In the genomic region with DNA sequence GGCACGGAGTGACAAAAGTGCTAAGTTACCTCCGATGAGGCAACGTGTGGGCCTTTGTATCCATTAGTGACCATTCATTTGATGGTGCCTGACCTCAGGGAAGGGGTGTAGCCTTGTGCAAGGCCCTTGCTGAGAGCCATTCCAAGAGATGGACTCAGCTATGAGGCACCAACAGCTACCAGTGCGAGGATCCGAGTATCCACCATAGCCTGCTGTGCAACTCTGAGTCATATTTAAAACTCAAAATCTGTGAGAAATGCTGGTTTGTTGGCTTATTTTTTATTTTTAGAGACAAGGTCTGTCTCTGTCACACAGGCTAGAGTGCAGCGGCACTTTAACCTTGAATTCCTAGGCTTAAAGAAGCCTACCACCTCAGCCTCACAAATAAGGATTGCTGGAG, we compare ENCODE assay signal across 23 cellular contexts. TPM values are rescaled to one million over a fixed set of nuclear protein-coding genes. Genes with fewer than 3 reads are reported as not detected.
DNase-seq lines count a peak whose midpoint lies in the region; ATAC-seq, FAIRE-seq and TF ChIP-seq lines count a peak whose summit lies in the region.
"Had no signal": no experiment of that assay in that cellular context is flagged by ENCODE, and none has a peak within 500 bp of the region (broad histone marks: within the 10 kb centered on the region; RNA-seq: fewer than 3 reads in every experiment).

No MANE protein-coding gene starts in this region.

- H2BK20ac ChIP-seq in IMR-90 (ENCODE audit: low read depth, low read length): no peak overlapping the region

- H3K4ac ChIP-seq in IMR-90 (ENCODE audit: low read depth, low read length): no peak overlapping the region

- TF ChIP-seq EP300 in K562 (IDR thresholded peaks at IDR 0.05; ENCODE audit: low read length): no peak

- H3K79me2 ChIP-seq in K562 (ENCODE audit: control insufficient read depth, insufficient read depth, low read length) (no peaks in the 10 kb centered on the region), osteoblast (ENCODE audit: insufficient read depth, low read length) (no peaks in the 10 kb centered on the region)

- H3K36me3 ChIP-seq in IMR-90 (ENCODE audit: control insufficient read depth, insufficient read depth, low read length): no peaks in the 10 kb centered on the region
- no peaks in the 10 kb centered on the region for H3K36me3 ChIP-seq in K562 (ENCODE audit: control insufficient read depth, insufficient read depth, low read length)
- H3K36me3 ChIP-seq in osteoblast (ENCODE audit: insufficient read depth, low read length): no peaks in the 10 kb centered on the region
- H3K36me3 ChIP-seq: cardiac muscle cell, HAP-1, heart right ventricle had no signal

- DNase-seq in activated CD4-positive, alpha-beta T cell treated with anti-CD3 and anti-CD28 coated beads, Interleukin-2, amount 10 ng/mL, durations not matched to agents 7 days and 5 days: no peak
- no peak for DNase-seq in activated CD4-positive, alpha-beta T cell treated with anti-CD3 and anti-CD28 coated beads, Interleukin-2, amount 50 U/mL, for 1 hour
- DNase-seq in IMR-90 (peak; percentile 15), K562 (ENCODE audit: extremely low read depth in 1 of 4, low spot score in 3 of 4) (no peak), osteoblast (ENCODE audit: insufficient read length, low spot score, missing footprints) (peak; percentile 27), NCI-H1105 (lab: John Stamatoyannopoulos, UW) (no peak)
- DNase-seq: 8988T; activated naive CD4-positive, alpha-beta T cell; DMS53; heart right ventricle; mammary epithelial cell; MM.1S; natural killer cell; NCI-H1930; NCI-H446; SHP77; stimulated activated naive CD8-positive, alpha-beta T cell treated with anti-CD3 and anti-CD28 coated beads, Interleukin-15, Interleukin-2, amounts not matched to agents 100 U/mL and 50 U/mL, for 24 hours had no signal

- H3K27ac ChIP-seq in IMR-90 (ENCODE audit: insufficient read depth, low read length) (no peak overlapping the region), K562 (ENCODE audit: extremely low read depth, low read depth, low read length) (no peak overlapping the region), osteoblast (ENCODE audit: low read depth, low read length) (no peak overlapping the region)
- H3K27ac ChIP-seq: C4-2B had no signal

- H4K91ac ChIP-seq in IMR-90 (ENCODE audit: insufficient read depth, low read depth, low read length): no peak overlapping the region

- dilution Hi-C loops in IMR-90 (cut with HindIII; ENCODE audit: low sequenced_read_pairs, unreplicated experiment): no loop called here

- H3K4me3 ChIP-seq in IMR-90 (ENCODE audit: insufficient read depth, low read depth, low read length) (no peak overlapping the region), K562 (no peak overlapping the region), osteoblast (ENCODE audit: insufficient read depth, low read length) (no peak overlapping the region)
- H3K4me3 ChIP-seq: cardiac muscle cell, HAP-1, heart right ventricle had no signal

- H2BK5ac ChIP-seq in IMR-90 (ENCODE audit: low read depth, low read length, poor library complexity, severe bottlenecking): no peak overlapping the region

- H4K20me1 ChIP-seq in IMR-90 (ENCODE audit: insufficient read depth, low read length): no peaks in the 10 kb centered on the region
- H4K20me1 ChIP-seq in K562 (replicated peaks; ENCODE audit: control insufficient read depth, insufficient read depth, low read length): no peaks in the 10 kb centered on the region
- H4K20me1 ChIP-seq in osteoblast (ENCODE audit: insufficient read depth, low read length): no peaks in the 10 kb centered on the region

- WGBS in IMR-90 (ENCODE audit: extremely low coverage in 2 of 2, insufficient read length in 1 of 2), 2 experiments: 95% methylated on average over 3 of the region's 6 CpGs; no CpG with 5 or more reads in 1 of the 2 experiments
- WGBS in K562 (ENCODE audit: insufficient coverage, low coverage, missing lambda C conversion rate): 58% methylated on average over 6 of the region's 6 CpGs

- no peak overlapping the region for H3K9ac ChIP-seq in IMR-90 (ENCODE audit: low read depth, low read length)
- no peak overlapping the region for H3K9ac ChIP-seq in K562 (ENCODE audit: insufficient read depth in 1 of 2, low read depth in 2 of 2, low read length in 2 of 2)

- CTCF ChIA-PET in activated CD4-positive, alpha-beta T cell treated with anti-CD3 and anti-CD28 coated beads, Interleukin-2, amount 10 ng/mL, durations not matched to agents 7 days and 5 days (lab: Charles Lee): interaction anchor here (0.8 to 4.8 kb wide), 10 partner anchors 11 to 59 kb away, joined by 3 to 31 read pairs (median 3); a partner anchor contains a TSS
- CTCF ChIA-PET in IMR-90 (lab: Yijun Ruan, JAX) (interaction anchor here (2.1 kb wide), 1 partner anchor 24 kb away, joined by 8 read pairs; no protein-coding TSS in a partner anchor), K562 (lab: Yijun Ruan, JAX; ENCODE audit: low intra/inter-chr PET ratio) (no interaction called here)

- no peak overlapping the region for H2BK120ac ChIP-seq in IMR-90 (ENCODE audit: low read depth, low read length)

- no peak overlapping the region for H2AK9ac ChIP-seq in IMR-90 (replicated peaks; ENCODE audit: low read depth, low read length, poor library complexity)

- no peak for FAIRE-seq in K562 (lab: Jason Lieb, UNC)
- FAIRE-seq: HTR-8/SVneo had no signal

- H3K79me1 ChIP-seq in IMR-90 (ENCODE audit: low read depth in 1 of 2, low read length in 2 of 2): no peaks in the 10 kb centered on the region

- no peak for ATAC-seq in IMR-90 (ENCODE audit: low read depth)
- ATAC-seq in K562: no peak
- no peak for ATAC-seq in HG02840 (IDR thresholded peaks at IDR 0.05; ENCODE audit: low FRiP score, unreplicated experiment)
- no peak for ATAC-seq in GM18868 (IDR thresholded peaks at IDR 0.05; ENCODE audit: unreplicated experiment)
- ATAC-seq: natural killer cell; stimulated activated naive CD8-positive, alpha-beta T cell treated with anti-CD3 and anti-CD28 coated beads, Interleukin-15, Interleukin-2, amounts not matched to agents 100 U/mL and 50 U/mL, for 24 hours had no signal

- no peak overlapping the region for H4K8ac ChIP-seq in IMR-90 (ENCODE audit: low read depth in 2 of 2, low read length in 2 of 2)

- H3K27me3 ChIP-seq in IMR-90 (ENCODE audit: control insufficient read depth, insufficient read depth, low read length) (peaks cover 1% of the 10 kb centered on the region), K562 (ENCODE audit: control insufficient read depth in 2 of 2, insufficient read depth in 2 of 2, low read length in 2 of 2) (no peaks in the 10 kb centered on the region), osteoblast (ENCODE audit: insufficient read depth, low read length) (no peaks in the 10 kb centered on the region)
- H3K27me3 ChIP-seq: cardiac muscle cell, heart right ventricle had no signal

- no peak overlapping the region for H3K4me3 Mint-ChIP-seq in activated CD4-positive, alpha-beta T cell treated with anti-CD3 and anti-CD28 coated beads, Interleukin-2, amount 10 ng/mL, durations not matched to agents 7 days and 5 days
- H3K4me3 Mint-ChIP-seq: natural killer cell had no signal

- H2AK5ac ChIP-seq in IMR-90 (ENCODE audit: low read depth, low read length): no peak overlapping the region

- H3K4me1 ChIP-seq in IMR-90 (ENCODE audit: control insufficient read depth, insufficient read depth, low read length) (no peaks in the 10 kb centered on the region), K562 (replicated peaks in 1 of 2; ENCODE audit: control insufficient read depth in 2 of 2, insufficient read depth in 2 of 2, low read length in 2 of 2) (peaks cover 2% of the 10 kb centered on the region in 2 experiments; a peak in 2 of 5 replicates), osteoblast (ENCODE audit: insufficient read depth, low read length) (peaks cover 12% of the 10 kb centered on the region)
- H3K4me1 ChIP-seq: HAP-1 had no signal

- in situ Hi-C loops in IMR-90 (cut with MboI; ENCODE audit: low sequenced_read_pairs): no loop called here
- in situ Hi-C loops in K562 (cut with MboI): no loop called here

- no peak overlapping the region for H3K14ac ChIP-seq in IMR-90 (replicated peaks; ENCODE audit: low read depth, low read length)

- H2AFZ ChIP-seq in IMR-90 (replicated peaks; ENCODE audit: low read length, poor library complexity) (no peak overlapping the region), K562 (ENCODE audit: low read depth, low read length) (peak overlapping the region; percentile 30; the same call in 1 of the 2 replicates), osteoblast (ENCODE audit: low read length) (no peak overlapping the region)

- H4K5ac ChIP-seq in IMR-90 (ENCODE audit: low read depth, low read length): no peak overlapping the region

- intact Hi-C loops in IMR-90 (cut with micrococcal nuclease): loop anchor here (10.0 kb wide), 1 partner anchor 63 kb away; a partner anchor contains a TSS
- intact Hi-C loops in K562 (cut with micrococcal nuclease): no loop called here

- peaks cover 64% of the 10 kb centered on the region for H3K4me1 Mint-ChIP-seq in activated CD4-positive, alpha-beta T cell treated with anti-CD3 and anti-CD28 coated beads, Interleukin-2, amount 10 ng/mL, durations not matched to agents 7 days and 5 days

- TF ChIP-seq RAD21 in IMR-90 (IDR thresholded peaks at IDR 0.05; ENCODE audit: low read length) (no peak), K562 (CRISPR knock-in tag; conservative IDR thresholded peaks at IDR 0.05 in 1 of 2, IDR thresholded peaks at IDR 0.05 in 1 of 2) (no peak)

- H3K18ac ChIP-seq in IMR-90 (ENCODE audit: low read depth, low read length): no peak overlapping the region

- peaks cover 28% of the 10 kb centered on the region for H3K36me3 Mint-ChIP-seq in activated CD4-positive, alpha-beta T cell treated with anti-CD3 and anti-CD28 coated beads, Interleukin-2, amount 10 ng/mL, durations not matched to agents 7 days and 5 days (ENCODE audit: low read depth)
- H3K36me3 Mint-ChIP-seq: natural killer cell had no signal

- no peak overlapping the region for H2BK15ac ChIP-seq in IMR-90 (ENCODE audit: low read depth, low read length)

- H3K56ac ChIP-seq in IMR-90 (ENCODE audit: extremely low read depth, insufficient read depth, low read length): no peak overlapping the region

- H3K27me3 Mint-ChIP-seq in activated CD4-positive, alpha-beta T cell treated with anti-CD3 and anti-CD28 coated beads, Interleukin-2, amount 10 ng/mL, durations not matched to agents 7 days and 5 days: no peaks in the 10 kb centered on the region

- no peak overlapping the region for H3K4me2 ChIP-seq in IMR-90 (ENCODE audit: low read depth, low read length)
- H3K4me2 ChIP-seq in K562 (ENCODE audit: insufficient read depth, low read length): no peak overlapping the region
- no peak overlapping the region for H3K4me2 ChIP-seq in osteoblast (ENCODE audit: insufficient read depth, low read length)

- H3K9me1 ChIP-seq in IMR-90 (ENCODE audit: insufficient read depth, low read length) (no peaks in the 10 kb centered on the region), K562 (ENCODE audit: control insufficient read depth, insufficient read depth, low read length) (no peaks in the 10 kb centered on the region)

- no peaks in the 10 kb centered on the region for H3K9me3 ChIP-seq in IMR-90 (ENCODE audit: control insufficient read depth, insufficient read depth, low read length)
- H3K9me3 ChIP-seq in K562 (replicated peaks; ENCODE audit: control insufficient read depth, insufficient read depth, low read depth, low read length): peaks cover 2% of the 10 kb centered on the region; the same call in 1 of the 2 replicates
- H3K9me3 ChIP-seq in osteoblast (ENCODE audit: low read depth, low read length): no peaks in the 10 kb centered on the region
- H3K9me3 ChIP-seq: HAP-1, heart right ventricle had no signal

- no peak overlapping the region for H3K23ac ChIP-seq in IMR-90 (ENCODE audit: low read depth, low read length)

- peak overlapping the region; percentile 20 for H3K27ac Mint-ChIP-seq in activated CD4-positive, alpha-beta T cell treated with anti-CD3 and anti-CD28 coated beads, Interleukin-2, amount 10 ng/mL, durations not matched to agents 7 days and 5 days

- TF ChIP-seq CTCF in IMR-90 (conservative IDR thresholded peaks at IDR 0.05; ENCODE audit: low read depth, low read length) (no peak), K562 (IDR thresholded peaks at IDR 0.05 in 2 of 3, conservative IDR thresholded peaks at IDR 0.05 in 1 of 3; ENCODE audit: insufficient read depth in 2 of 3, low read depth in 1 of 3, low read length in 3 of 3) (no peak), osteoblast (IDR thresholded peaks at IDR 0.05; ENCODE audit: extremely low read depth, low read depth, low read length) (no peak)

- POLR2A ChIA-PET in activated CD4-positive, alpha-beta T cell treated with anti-CD3 and anti-CD28 coated beads, Interleukin-2, amount 10 ng/mL, durations not matched to agents 7 days and 5 days (lab: Charles Lee): no interaction called here
- POLR2A ChIA-PET in IMR-90 (lab: Charles Lee; ENCODE audit: unreplicated experiment) (no interaction called here), K562 (lab: Yijun Ruan, JAX) (interaction anchor here (1.8 kb wide), 1 partner anchor 11 kb away, joined by 5 read pairs; no protein-coding TSS in a partner anchor)

- BruUV-seq in IMR-90 (replicated peaks; lab: Mats Ljungman, UMichigan): no TSS peak
- no TSS peak for BruUV-seq in K562 (replicated peaks; lab: Mats Ljungman, UMichigan)

- peaks cover 14% of the 10 kb centered on the region for H3K9me3 Mint-ChIP-seq in activated CD4-positive, alpha-beta T cell treated with anti-CD3 and anti-CD28 coated beads, Interleukin-2, amount 10 ng/mL, durations not matched to agents 7 days and 5 days
- H3K9me3 Mint-ChIP-seq: natural killer cell had no signal

- TF ChIP-seq POLR2A in IMR-90 (IDR thresholded peaks at IDR 0.05; ENCODE audit: low read depth, low read length) (no peak), K562 (conservative IDR thresholded peaks at IDR 0.05) (no peak)

RNA-seq across cellular contexts. Expression of a gene that starts 25.1 kb away (rescaled TPM):
- total RNA-seq in activated CD4-positive, alpha-beta T cell treated with anti-CD3 and anti-CD28 coated beads, Interleukin-2, amount 10 ng/mL, durations not matched to agents 7 days and 5 days: 100 to 1,000 TPM; 162 to 170 TPM
- total RNA-seq in IMR-90 (2012; rRNA removed) (38.3 and 42.8 TPM in 2 replicates), K562 (2014; rRNA removed) (21.4 and 24.7 TPM in 2 replicates), K562 (2014; rRNA removed; fragmentation: Illumina TruSeq; extraction: Trizol) (32.5 and 33.3 TPM in 2 replicates), K562 (2015; rRNA removed; fragmentation: Illumina TruSeq; extraction: Trizol) (32.0 and 37.2 TPM in 2 replicates), K562 (2021) (59.1 and 73.9 TPM in 2 replicates), osteoblast (110 and 127 TPM in 2 replicates)
- polyA plus RNA-seq in IMR-90 (2012; rRNA removed) (28.3 and 36.9 TPM in 2 replicates), K562 (2011; rRNA removed) (30.8 and 31.0 TPM in 2 replicates), K562 (2014; fragmentation: Illumina TruSeq; extraction: Trizol) (62.6 and 66.0 TPM in 2 replicates), K562 (2014; fragmentation: Nextera tagmentation; extraction: Ambion mirVana) (10 to 100 TPM in 1 of 2 experiments, 1 to 10 TPM in 1; 4.3 to 13.2 TPM), K562 (2014; rRNA removed) (27.2 and 30.8 TPM in 2 replicates)
- 12.2 and 22.4 TPM in 2 replicates for polyA plus RNA-seq in IMR-90 (2012; cell fraction: cytosol; rRNA removed)
- polyA plus RNA-seq in IMR-90 (2012; cell fraction: nucleus; rRNA removed; ENCODE audit: low replicate concordance): 45.1 and 55.1 TPM in 2 replicates
- 107 and 268 TPM in 2 replicates for total RNA-seq in K562 (2011; cell fraction: chromatin; rRNA removed; ENCODE audit: low replicate concordance)
- total RNA-seq in K562 (2011; cell fraction: nucleolus; rRNA removed): 59.2 and 97.8 TPM in 2 replicates
- 150 and 213 TPM in 2 replicates for total RNA-seq in K562 (2011; cell fraction: nucleoplasm; rRNA removed)
- 46.3 and 55.3 TPM in 2 replicates for polyA plus RNA-seq in K562 (2011; cell fraction: cytosol; rRNA removed)
- 48.7 and 67.8 TPM in 2 replicates for polyA plus RNA-seq in K562 (2011; cell fraction: nucleus; rRNA removed)
- polyA plus RNA-seq in K562 (2012): 48.1 and 51.9 TPM in 2 replicates
- polyA minus RNA-seq in K562 (2011; rRNA and poly(A)+ RNA removed): 109 and 110 TPM in 2 replicates
- polyA minus RNA-seq in K562 (2011; cell fraction: cytosol; rRNA and poly(A)+ RNA removed): 116 and 128 TPM in 2 replicates
- polyA minus RNA-seq in K562 (2011; cell fraction: nucleus; rRNA and poly(A)+ RNA removed): 73.6 and 96.6 TPM in 2 replicates

Comparison
In these comparisons a context has a peak if more than half of its experiments do, and no peak if none do; other contexts are left out.
1. DNase-seq: peak in IMR-90 (single experiment) and osteoblast (single experiment); none in activated CD4-positive, alpha-beta T cell treated with anti-CD3 and anti-CD28 coated beads, Interleukin-2, amount 10 ng/mL, durations not matched to agents 7 days and 5 days (single experiment), activated CD4-positive, alpha-beta T cell treated with anti-CD3 and anti-CD28 coated beads, Interleukin-2, amount 50 U/mL, for 1 hour (single experiment), K562 (0 of 4) and NCI-H1105 (single experiment).